6 cellular contexts compared by ENCODE assay signal in the genomic region with DNA sequence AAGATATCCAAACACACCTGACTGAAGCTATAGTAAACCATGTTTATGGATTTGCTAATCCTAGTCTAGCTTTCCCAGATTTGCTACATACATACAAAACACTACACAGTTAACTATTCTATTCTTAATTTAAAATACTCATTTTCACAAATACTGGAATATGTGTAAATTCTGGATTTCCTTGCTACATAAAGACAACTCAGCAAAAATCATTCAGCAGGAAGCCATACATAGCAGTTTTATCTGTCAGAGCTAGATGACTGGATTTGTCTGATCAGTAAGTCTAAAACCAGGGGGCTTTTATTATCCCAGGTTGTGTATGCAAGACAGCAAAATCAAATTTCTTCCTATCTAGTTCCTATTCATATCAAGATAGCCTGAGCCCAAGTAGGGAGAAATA.
"Had no signal": no experiment of that assay in that cellular context is flagged by ENCODE, and none has a peak within 500 bp of the region (broad histone marks: within the 10 kb centered on the region; RNA-seq: fewer than 3 reads in every experiment).

No MANE protein-coding gene starts in this region.

- H3K27ac Mint-ChIP-seq: IgD-negative memory B cell had no signal

- H3K4me3 Mint-ChIP-seq: IgD-negative memory B cell had no signal

- H3K27ac ChIP-seq: HL-60, KMS-11 had no signal

- FAIRE-seq: HTR-8/SVneo had no signal

- H3K27me3 Mint-ChIP-seq: IgD-negative memory B cell had no signal

- H3K9me3 Mint-ChIP-seq: IgD-negative memory B cell had no signal

- DNase-seq: KBM-7, KG1 had no signal

- H3K9ac ChIP-seq: KMS-11 had no signal

- H3K4me2 ChIP-seq: KMS-11 had no signal
